In genomic region chr14:78983126-78983525, GRCh38 we compare ENCODE assay signal across 1 cellular context.
TF ChIP-seq lines count a peak whose summit lies in the region.

No MANE protein-coding gene starts in this region.

TF ChIP-seq in SK-N-SH treated with all-trans-retinoic acid at 6 μM for 48 hours, 23 proteins besides CTCF, POLR2A, EP300 and RAD21 (continued from another document):
- no peak for TF ChIP-seq SNAI2 (CRISPR knock-in tag; IDR thresholded peaks at IDR 0.05)
- TF ChIP-seq PPARA (CRISPR knock-in tag; IDR thresholded peaks at IDR 0.05; ENCODE audit: borderline replicate concordance), result no peak
- no peak for TF ChIP-seq ZFP30 (CRISPR knock-in tag; IDR thresholded peaks at IDR 0.05)
